10 cellular contexts compared by ENCODE assay signal in the genomic region with DNA sequence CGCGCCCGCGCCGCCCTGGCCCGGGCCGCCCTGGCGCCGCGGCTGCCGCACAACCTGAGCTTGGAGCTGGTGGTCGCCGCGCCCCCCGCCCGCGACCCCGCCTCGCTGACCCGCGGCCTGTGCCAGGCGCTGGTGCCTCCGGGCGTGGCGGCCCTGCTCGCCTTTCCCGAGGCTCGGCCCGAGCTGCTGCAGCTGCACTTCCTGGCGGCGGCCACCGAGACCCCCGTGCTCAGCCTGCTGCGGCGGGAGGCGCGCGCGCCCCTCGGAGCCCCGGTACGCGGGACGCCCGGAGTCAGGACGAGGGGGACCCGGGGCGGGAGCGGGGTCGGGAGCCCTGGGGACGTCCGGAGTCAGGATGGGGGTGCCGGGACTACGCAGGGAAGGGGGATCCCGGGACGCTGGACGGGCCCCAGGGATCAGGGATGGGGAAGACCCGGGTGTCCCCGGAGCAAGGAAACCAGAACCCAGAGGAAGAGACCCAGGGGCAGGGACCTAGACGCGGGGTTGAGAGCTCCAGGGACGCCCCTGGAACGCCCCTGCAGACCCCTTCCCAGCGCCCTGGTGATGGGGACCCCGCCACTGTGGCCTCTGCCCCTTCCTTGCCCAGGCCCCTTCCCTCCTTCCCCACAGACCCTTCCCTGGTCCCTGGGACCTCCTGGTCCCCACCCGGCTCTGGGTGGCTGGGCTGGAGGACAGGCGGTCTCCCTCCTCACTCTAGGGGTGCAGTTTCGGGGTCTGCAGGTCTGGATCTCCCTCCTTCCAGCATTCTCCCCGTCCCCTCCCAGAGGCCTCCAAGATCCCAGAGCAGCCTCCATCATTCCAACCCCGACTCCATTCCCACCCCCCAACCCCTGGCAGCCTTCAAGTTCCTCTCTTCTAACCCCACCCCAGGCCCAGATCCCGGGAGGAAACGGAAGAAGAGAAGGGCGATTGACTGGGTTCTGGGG. TPM values are rescaled to one million over a fixed set of nuclear protein-coding genes. Genes with fewer than 3 reads are reported as not detected.
DNase-seq lines count a peak whose midpoint lies in the region; ATAC-seq, FAIRE-seq and TF ChIP-seq lines count a peak whose summit lies in the region.
"Had no signal": no experiment of that assay in that cellular context is flagged by ENCODE, and none has a peak within 500 bp of the region (broad histone marks: within the 10 kb centered on the region; RNA-seq: fewer than 3 reads in every experiment).

No MANE protein-coding gene starts in this region.

- no peak overlapping the region for H3K27ac Mint-ChIP-seq in T-helper 2 cell treated with Interferon-gamma antibody and Interleukin-4, amounts not matched to agents 5 μg/mL and 100 μg/mL, for 36 hours

- no peak overlapping the region for H4K12ac ChIP-seq in trophoblast cell (ENCODE audit: low read depth, low read length)

- H3K4me1 ChIP-seq in HUES64 (ENCODE audit: insufficient read depth, low read length) (no peaks in the 10 kb centered on the region), endothelial cell of umbilical vein (ENCODE audit: control insufficient read depth, extremely low read depth, insufficient read depth, low read length) (no peaks in the 10 kb centered on the region), trophoblast cell (ENCODE audit: control insufficient read depth in 1 of 2, insufficient read depth in 2 of 2, low read length in 2 of 2) (peaks cover 7 to 8% of the 10 kb centered on the region in 2 experiments)

- no peak overlapping the region for H3K4me2 ChIP-seq in endothelial cell of umbilical vein (ENCODE audit: insufficient read depth, low read length)
- peak overlapping the region; percentile 77 for H3K4me2 ChIP-seq in trophoblast cell (ENCODE audit: low read length)

- no peaks in the 10 kb centered on the region for H3K9me1 ChIP-seq in endothelial cell of umbilical vein (replicated peaks; ENCODE audit: control insufficient read depth, extremely low read depth, insufficient read depth, low read length)

- no peak overlapping the region for H4K8ac ChIP-seq in trophoblast cell (ENCODE audit: low read depth, low read length)

- no peak overlapping the region for H3K18ac ChIP-seq in trophoblast cell (ENCODE audit: low read length)

- H3K9ac ChIP-seq in HUES64 (ENCODE audit: low read depth, low read length) (no peak overlapping the region), endothelial cell of umbilical vein (replicated peaks; ENCODE audit: extremely low read depth, insufficient read depth, low read length) (no peak overlapping the region), trophoblast cell (ENCODE audit: low read length) (no peak overlapping the region)

- H4K91ac ChIP-seq in trophoblast cell (ENCODE audit: low read depth, low read length): peak overlapping the region; percentile 2

- peaks cover 2% of the 10 kb centered on the region for H3K79me1 ChIP-seq in trophoblast cell (ENCODE audit: low read length)

- H2BK12ac ChIP-seq in trophoblast cell (ENCODE audit: low read length): no peak overlapping the region

- H2AFZ ChIP-seq in endothelial cell of umbilical vein (ENCODE audit: low read depth, low read length) (no peak overlapping the region), trophoblast cell (ENCODE audit: insufficient read depth, low read length, poor library complexity) (no peak overlapping the region)

- H3K27me3 Mint-ChIP-seq in T-helper 2 cell treated with Interferon-gamma antibody and Interleukin-4, amounts not matched to agents 5 μg/mL and 100 μg/mL, for 36 hours (ENCODE audit: low read depth): peaks cover 35% of the 10 kb centered on the region

- no peak for DNase-seq in T-helper 2 cell treated with Interferon-gamma antibody and Interleukin-4, amounts not matched to agents 5 μg/mL and 100 μg/mL, for 36 hours (ENCODE audit: low spot score)
- no peak for DNase-seq in T-helper 2 cell
- DNase-seq in endothelial cell of umbilical vein (ENCODE audit: low read depth, low spot score): no peak
- no peak for DNase-seq in trophoblast cell
- DNase-seq: NCI-H1048 had no signal

- TF ChIP-seq POLR2A in endothelial cell of umbilical vein (IDR thresholded peaks at IDR 0.05; ENCODE audit: low read depth, low read length): no peak

- intact Hi-C loops in endothelial cell of umbilical vein (cut with micrococcal nuclease): loop anchor here (1.0 to 2.0 kb wide), 2 partner anchors 20 to 80 kb away; a partner anchor contains a TSS

- no peak overlapping the region for H2BK120ac ChIP-seq in trophoblast cell (ENCODE audit: insufficient read depth, low read length, poor library complexity)

- H3K14ac ChIP-seq in trophoblast cell (ENCODE audit: low read length): no peak overlapping the region

- TF ChIP-seq CTCF in endothelial cell of umbilical vein (IDR thresholded peaks at IDR 0.05; ENCODE audit: extremely low read depth in 1 of 2, insufficient read depth in 1 of 2, low read depth in 1 of 2, low read length in 2 of 2): no peak

- H4K20me1 ChIP-seq in endothelial cell of umbilical vein (replicated peaks; ENCODE audit: control insufficient read depth, extremely low read depth, insufficient read depth, low read length): no peaks in the 10 kb centered on the region

- H3K9me3 ChIP-seq in HUES64 (ENCODE audit: insufficient read depth, low read depth, low read length): no peaks in the 10 kb centered on the region
- H3K9me3 ChIP-seq in endothelial cell of umbilical vein (replicated peaks; ENCODE audit: control insufficient read depth, insufficient read depth, low read length): no peaks in the 10 kb centered on the region
- H3K9me3 ChIP-seq in trophoblast cell (ENCODE audit: insufficient read depth, low read depth, low read length): peaks cover 3% of the 10 kb centered on the region

- peak overlapping the region; percentile 48 for H3K4me3 Mint-ChIP-seq in T-helper 2 cell treated with Interferon-gamma antibody and Interleukin-4, amounts not matched to agents 5 μg/mL and 100 μg/mL, for 36 hours

- peaks cover 37% of the 10 kb centered on the region for H3K27me3 ChIP-seq in HUES64 (ENCODE audit: insufficient read depth, low read length)
- H3K27me3 ChIP-seq in endothelial cell of umbilical vein (ENCODE audit: control insufficient read depth in 2 of 2, insufficient read depth in 2 of 2, low read length in 2 of 2): peaks cover 20 to 26% of the 10 kb centered on the region in 2 experiments
- H3K27me3 ChIP-seq in trophoblast cell (ENCODE audit: insufficient read depth, low read length): peaks cover 13% of the 10 kb centered on the region

- H2BK5ac ChIP-seq in trophoblast cell (ENCODE audit: low read depth, low read length, poor library complexity): no peak overlapping the region

- H3K4me3 ChIP-seq in HUES64 (ENCODE audit: low read length) (peak overlapping the region; percentile 42), endothelial cell of umbilical vein (replicated peaks in 1 of 3; ENCODE audit: insufficient read depth in 1 of 3, low read depth in 1 of 3, low read length in 3 of 3) (no peak overlapping the region), trophoblast cell (ENCODE audit: low read depth, low read length) (peak overlapping the region; percentile 61)

- no peaks in the 10 kb centered on the region for H3K36me3 Mint-ChIP-seq in T-helper 2 cell treated with Interferon-gamma antibody and Interleukin-4, amounts not matched to agents 5 μg/mL and 100 μg/mL, for 36 hours (ENCODE audit: low read depth)

- H2AK5ac ChIP-seq in trophoblast cell (ENCODE audit: low read length): no peak overlapping the region

- no peak for FAIRE-seq in endothelial cell of umbilical vein (lab: Jason Lieb, UNC)

- H3K23ac ChIP-seq in trophoblast cell (ENCODE audit: low read length): no peak overlapping the region

- H3K4me1 Mint-ChIP-seq in T-helper 2 cell treated with Interferon-gamma antibody and Interleukin-4, amounts not matched to agents 5 μg/mL and 100 μg/mL, for 36 hours (ENCODE audit: low read depth): peaks cover 7% of the 10 kb centered on the region

- no TSS peak for BruUV-seq in endothelial cell of umbilical vein (replicated peaks; lab: Mats Ljungman, UMichigan)

- no peak overlapping the region for H3K4ac ChIP-seq in trophoblast cell (ENCODE audit: low read depth, low read length)

- POLR2A ChIA-PET in endothelial cell of umbilical vein (lab: Charles Lee): interaction anchor here (0.7 kb wide), 1 partner anchor 21 kb away, joined by 3 read pairs; a partner anchor contains a TSS

- no peaks in the 10 kb centered on the region for H3K79me2 ChIP-seq in endothelial cell of umbilical vein (ENCODE audit: control insufficient read depth, insufficient read depth, low read length)
- H3K79me2 ChIP-seq in trophoblast cell (ENCODE audit: control insufficient read depth, insufficient read depth, low read length, poor library complexity): no peaks in the 10 kb centered on the region

- H3K36me3 ChIP-seq in HUES64 (ENCODE audit: insufficient read depth, low read length) (no peaks in the 10 kb centered on the region), endothelial cell of umbilical vein (ENCODE audit: control insufficient read depth in 2 of 2, extremely low read depth in 1 of 2, insufficient read depth in 2 of 2, low read length in 2 of 2) (no peaks in the 10 kb centered on the region), trophoblast cell (ENCODE audit: control insufficient read depth in 1 of 2, insufficient read depth in 2 of 2, low read length in 2 of 2) (no peaks in the 10 kb centered on the region)

- WGBS in HUES64: 9% methylated on average over 73 of the region's 73 CpGs
- no CpG with 5 or more reads among the region's 73 CpGs for WGBS in trophoblast cell (ENCODE audit: extremely low coverage, insufficient coverage, insufficient read length)

- H3K9me3 Mint-ChIP-seq in T-helper 2 cell treated with Interferon-gamma antibody and Interleukin-4, amounts not matched to agents 5 μg/mL and 100 μg/mL, for 36 hours: no peaks in the 10 kb centered on the region

- H3K27ac ChIP-seq in HUES64 (ENCODE audit: low read depth, low read length) (no peak overlapping the region), endothelial cell of umbilical vein (ENCODE audit: insufficient read depth, low read depth, low read length) (no peak overlapping the region), trophoblast cell (ENCODE audit: low read depth, low read length) (no peak overlapping the region)

- CTCF ChIA-PET in endothelial cell of umbilical vein (lab: Charles Lee): interaction anchor here (0.6 to 1.4 kb wide), 5 partner anchors 21 to 152 kb away, joined by 3 to 5 read pairs (median 3); a partner anchor contains a TSS

- ATAC-seq in HG02870 (IDR thresholded peaks at IDR 0.05; ENCODE audit: unreplicated experiment) (no peak), HG03095 (IDR thresholded peaks at IDR 0.05; ENCODE audit: unreplicated experiment) (no peak), HG03139 (IDR thresholded peaks at IDR 0.05; ENCODE audit: unreplicated experiment) (no peak)

- dilution Hi-C loops in endothelial cell of umbilical vein (cut with MboI; ENCODE audit: extremely low pct_ligation_motif_present, low sequenced_read_pairs): no loop called here

RNA-seq across cellular contexts. Expression of a gene that starts 0.6 kb away (rescaled TPM):
- polyA plus RNA-seq in HUES64 (2013, experiment 1 of 2): not detected
- polyA plus RNA-seq in HUES64 (2013, experiment 2 of 2): 0.19 TPM
- 0.69 and 0.82 TPM in 2 replicates for total RNA-seq in endothelial cell of umbilical vein
- 0.43 and 0.81 TPM in 2 replicates for polyA plus RNA-seq in endothelial cell of umbilical vein
- 0.27 and 0.28 TPM in 2 replicates for polyA plus RNA-seq in endothelial cell of umbilical vein (2011; cell fraction: cytosol; rRNA removed)
- 0.77 and 1.1 TPM in 2 replicates for polyA plus RNA-seq in endothelial cell of umbilical vein (2011; cell fraction: nucleus; rRNA removed)
- polyA plus RNA-seq in endothelial cell of umbilical vein (2012): 0.52 and 1.3 TPM in 2 replicates
- polyA minus RNA-seq in endothelial cell of umbilical vein: 0.13 and 0.22 TPM in 2 replicates
- not detected for polyA minus RNA-seq in endothelial cell of umbilical vein (2011; cell fraction: cytosol; rRNA and poly(A)+ RNA removed)
- polyA minus RNA-seq in endothelial cell of umbilical vein (2011; cell fraction: nucleus; rRNA and poly(A)+ RNA removed): 0.34 TPM in 1 of 2 replicates, not detected in the other
- polyA plus RNA-seq in trophoblast cell (2013): 1.8 and 1.9 TPM in 2 replicates

RNA-seq across cellular contexts. Expression of a gene that starts 16.7 kb away (rescaled TPM):
- 64.6 TPM for polyA plus RNA-seq in HUES64 (2013, experiment 1 of 2)
- 57.8 TPM for polyA plus RNA-seq in HUES64 (2013, experiment 2 of 2)
- 54.8 and 74.7 TPM in 2 replicates for total RNA-seq in endothelial cell of umbilical vein
- polyA plus RNA-seq in endothelial cell of umbilical vein: 102 and 151 TPM in 2 replicates
- 39.0 and 56.2 TPM in 2 replicates for polyA plus RNA-seq in endothelial cell of umbilical vein (2011; cell fraction: cytosol; rRNA removed)
- 80.9 and 89.5 TPM in 2 replicates for polyA plus RNA-seq in endothelial cell of umbilical vein (2011; cell fraction: nucleus; rRNA removed)
- polyA plus RNA-seq in endothelial cell of umbilical vein (2012): 41.3 and 52.4 TPM in 2 replicates
- 36.0 and 49.1 TPM in 2 replicates for polyA minus RNA-seq in endothelial cell of umbilical vein
- 87.1 TPM for polyA minus RNA-seq in endothelial cell of umbilical vein (2011; cell fraction: cytosol; rRNA and poly(A)+ RNA removed)
- polyA minus RNA-seq in endothelial cell of umbilical vein (2011; cell fraction: nucleus; rRNA and poly(A)+ RNA removed): 21.7 and 26.4 TPM in 2 replicates
- 43.8 and 45.6 TPM in 2 replicates for polyA plus RNA-seq in trophoblast cell (2013)

RNA-seq across cellular contexts. Expression of a gene that starts 20.1 kb away (rescaled TPM):
- 77.5 TPM for polyA plus RNA-seq in HUES64 (2013, experiment 1 of 2)
- 85.2 TPM for polyA plus RNA-seq in HUES64 (2013, experiment 2 of 2)
- total RNA-seq in endothelial cell of umbilical vein: 142 and 147 TPM in 2 replicates
- polyA plus RNA-seq in endothelial cell of umbilical vein: 297 and 430 TPM in 2 replicates
- polyA plus RNA-seq in endothelial cell of umbilical vein (2011; cell fraction: cytosol; rRNA removed): 93.5 and 128 TPM in 2 replicates
- polyA plus RNA-seq in endothelial cell of umbilical vein (2011; cell fraction: nucleus; rRNA removed): 626 and 670 TPM in 2 replicates
- 67.8 and 100 TPM in 2 replicates for polyA plus RNA-seq in endothelial cell of umbilical vein (2012)
- 80.3 and 87.9 TPM in 2 replicates for polyA minus RNA-seq in endothelial cell of umbilical vein
- polyA minus RNA-seq in endothelial cell of umbilical vein (2011; cell fraction: cytosol; rRNA and poly(A)+ RNA removed): 53.1 TPM
- polyA minus RNA-seq in endothelial cell of umbilical vein (2011; cell fraction: nucleus; rRNA and poly(A)+ RNA removed): 74.8 and 114 TPM in 2 replicates
- polyA plus RNA-seq in trophoblast cell (2013): 99.6 and 108 TPM in 2 replicates

RNA-seq across cellular contexts. Expression of a gene that starts 20.5 kb away (rescaled TPM):
- polyA plus RNA-seq in HUES64 (2013, experiment 1 of 2): under 0.01 TPM
- polyA plus RNA-seq in HUES64 (2013, experiment 2 of 2): under 0.01 TPM
- not detected in 2 replicates for total RNA-seq in endothelial cell of umbilical vein
- polyA plus RNA-seq in endothelial cell of umbilical vein: not detected in 2 replicates
- polyA plus RNA-seq in endothelial cell of umbilical vein (2011; cell fraction: cytosol; rRNA removed): not detected in 2 replicates
- not detected in 2 replicates for polyA plus RNA-seq in endothelial cell of umbilical vein (2011; cell fraction: nucleus; rRNA removed)
- not detected in 2 replicates for polyA plus RNA-seq in endothelial cell of umbilical vein (2012)
- not detected in 2 replicates for polyA minus RNA-seq in endothelial cell of umbilical vein
- polyA minus RNA-seq in endothelial cell of umbilical vein (2011; cell fraction: cytosol; rRNA and poly(A)+ RNA removed): 1,914 TPM
- polyA minus RNA-seq in endothelial cell of umbilical vein (2011; cell fraction: nucleus; rRNA and poly(A)+ RNA removed): not detected in 2 replicates
- polyA plus RNA-seq in trophoblast cell (2013): not detected in 2 replicates
- total RNA-seq: dermis blood vessel endothelial cell had no signal

RNA-seq across cellular contexts. Expression of a gene that starts 25.5 kb away (rescaled TPM):
- polyA plus RNA-seq in HUES64 (2013, experiment 1 of 2): 281 TPM
- polyA plus RNA-seq in HUES64 (2013, experiment 2 of 2): 262 TPM
- 280 and 286 TPM in 2 replicates for total RNA-seq in endothelial cell of umbilical vein
- 185 and 207 TPM in 2 replicates for polyA plus RNA-seq in endothelial cell of umbilical vein
- 229 and 243 TPM in 2 replicates for polyA plus RNA-seq in endothelial cell of umbilical vein (2011; cell fraction: cytosol; rRNA removed)
- polyA plus RNA-seq in endothelial cell of umbilical vein (2011; cell fraction: nucleus; rRNA removed): 142 and 181 TPM in 2 replicates
- 136 and 160 TPM in 2 replicates for polyA plus RNA-seq in endothelial cell of umbilical vein (2012)
- polyA minus RNA-seq in endothelial cell of umbilical vein: 234 and 253 TPM in 2 replicates
- polyA minus RNA-seq in endothelial cell of umbilical vein (2011; cell fraction: cytosol; rRNA and poly(A)+ RNA removed): 88.5 TPM
- 55.9 and 80.4 TPM in 2 replicates for polyA minus RNA-seq in endothelial cell of umbilical vein (2011; cell fraction: nucleus; rRNA and poly(A)+ RNA removed)
- 349 and 351 TPM in 2 replicates for polyA plus RNA-seq in trophoblast cell (2013)

Comparison
In these comparisons a context has a peak if more than half of its experiments do, and no peak if none do; other contexts are left out.
1. H3K4me3 ChIP-seq: peak in HUES64 (single experiment) and trophoblast cell (single experiment); none in endothelial cell of umbilical vein (0 of 3).